ENCODE assay signal across 24 cellular contexts in the genomic region with DNA sequence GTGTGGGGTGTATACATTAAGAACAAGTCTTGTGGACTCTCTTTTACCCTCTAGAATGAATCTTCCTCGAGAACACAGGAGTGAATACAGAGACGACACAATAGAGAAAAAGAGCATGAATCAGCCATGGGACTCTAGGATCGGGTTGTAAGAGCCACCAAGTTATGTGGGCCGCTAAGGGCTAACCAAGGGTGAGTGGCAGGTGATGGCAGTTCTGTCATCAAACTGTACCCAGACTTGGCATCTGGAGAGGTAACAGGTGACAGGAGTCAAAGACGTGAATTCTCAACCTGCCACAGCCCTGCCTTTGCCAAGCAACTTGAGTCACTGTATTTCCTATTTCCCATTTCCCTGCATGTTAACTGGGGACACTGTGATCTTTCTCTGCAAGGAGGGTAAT. TPM values are rescaled to one million over a fixed set of nuclear protein-coding genes. Genes with fewer than 3 reads are reported as not detected.
DNase-seq lines count a peak whose midpoint lies in the region; ATAC-seq and TF ChIP-seq lines count a peak whose summit lies in the region.
"Had no signal": no experiment of that assay in that cellular context is flagged by ENCODE, and none has a peak within 500 bp of the region (broad histone marks: within the 10 kb centered on the region; RNA-seq: fewer than 3 reads in every experiment).

No MANE protein-coding gene starts in this region.

- H3K36me3 Mint-ChIP-seq in natural killer cell: no peaks in the 10 kb centered on the region
- H3K36me3 Mint-ChIP-seq in natural killer cell treated with Interleukin-12 subunit alpha and Interleukin-12 subunit beta and Interleukin-15 and Interleukin-18, amount 100 ng/mL, for 72 hours: no peaks in the 10 kb centered on the region
- no peaks in the 10 kb centered on the region for H3K36me3 Mint-ChIP-seq in dendritic cell treated with granulocyte-macrophage colony-stimulating factor and Interleukin-4, amounts not matched to agents 40 ng/mL and 50 ng/mL, for 4 days (ENCODE audit: low read depth)
- peaks cover 2 to 9% of the 10 kb centered on the region in 2 donors for H3K36me3 Mint-ChIP-seq in stimulated activated naive B cell treated with anti-CD40 and anti-IgM and Interleukin-4, amounts not matched to agents 10 μg/mL and 1 μg/mL and 100 μg/mL, for 72 hours

- ATAC-seq in natural killer cell (no peak), HG03108 (IDR thresholded peaks at IDR 0.05; ENCODE audit: unreplicated experiment) (no peak)
- no peak for ATAC-seq in natural killer cell treated with Interleukin-12 subunit alpha and Interleukin-12 subunit beta and Interleukin-15 and Interleukin-18, amount 100 ng/mL, for 72 hours
- no peak for ATAC-seq in stimulated activated naive B cell treated with anti-CD40 and anti-IgM and Interleukin-4, amounts not matched to agents 10 μg/mL and 1 μg/mL and 100 μg/mL, for 72 hours (replicated peaks)
- ATAC-seq: SK-N-SH treated with all-trans-retinoic acid at 6 μM for 48 hours had no signal

- H3K27me3 ChIP-seq in tibial artery: no peaks in the 10 kb centered on the region

- no peaks in the 10 kb centered on the region for H3K4me1 ChIP-seq in tibial artery
- H3K4me1 ChIP-seq: Caco-2 had no signal

- H3K36me3 ChIP-seq in tibial artery: no peaks in the 10 kb centered on the region

- H3K4me3 Mint-ChIP-seq in natural killer cell: peak overlapping the region; percentile 72
- no peak overlapping the region for H3K4me3 Mint-ChIP-seq in natural killer cell treated with Interleukin-12 subunit alpha and Interleukin-12 subunit beta and Interleukin-15 and Interleukin-18, amount 100 ng/mL, for 72 hours
- H3K4me3 Mint-ChIP-seq in dendritic cell treated with granulocyte-macrophage colony-stimulating factor and Interleukin-4, amounts not matched to agents 40 ng/mL and 50 ng/mL, for 4 days: no peak overlapping the region
- H3K4me3 Mint-ChIP-seq in stimulated activated naive B cell treated with anti-CD40 and anti-IgM and Interleukin-4, amounts not matched to agents 10 μg/mL and 1 μg/mL and 100 μg/mL, for 72 hours: no peak overlapping the region

- no peaks in the 10 kb centered on the region for H3K9me3 Mint-ChIP-seq in natural killer cell
- peaks cover 4% of the 10 kb centered on the region for H3K9me3 Mint-ChIP-seq in natural killer cell treated with Interleukin-12 subunit alpha and Interleukin-12 subunit beta and Interleukin-15 and Interleukin-18, amount 100 ng/mL, for 72 hours
- H3K9me3 Mint-ChIP-seq in dendritic cell treated with granulocyte-macrophage colony-stimulating factor and Interleukin-4, amounts not matched to agents 40 ng/mL and 50 ng/mL, for 4 days: no peaks in the 10 kb centered on the region
- H3K9me3 Mint-ChIP-seq in stimulated activated naive B cell treated with anti-CD40 and anti-IgM and Interleukin-4, amounts not matched to agents 10 μg/mL and 1 μg/mL and 100 μg/mL, for 72 hours: peaks cover 4 to 14% of the 10 kb centered on the region in 2 donors

- no peak overlapping the region for H3K27ac ChIP-seq in tibial artery

- H3K9me3 ChIP-seq in tibial artery: no peaks in the 10 kb centered on the region

- no peaks in the 10 kb centered on the region for H3K27me3 Mint-ChIP-seq in natural killer cell (ENCODE audit: low read depth in 2 of 2)
- peaks cover 0 to 4% of the 10 kb centered on the region in 2 donors for H3K27me3 Mint-ChIP-seq in natural killer cell treated with Interleukin-12 subunit alpha and Interleukin-12 subunit beta and Interleukin-15 and Interleukin-18, amount 100 ng/mL, for 72 hours
- H3K27me3 Mint-ChIP-seq in dendritic cell treated with granulocyte-macrophage colony-stimulating factor and Interleukin-4, amounts not matched to agents 40 ng/mL and 50 ng/mL, for 4 days: peaks cover 3% of the 10 kb centered on the region
- H3K27me3 Mint-ChIP-seq in stimulated activated naive B cell treated with anti-CD40 and anti-IgM and Interleukin-4, amounts not matched to agents 10 μg/mL and 1 μg/mL and 100 μg/mL, for 72 hours: no peaks in the 10 kb centered on the region

- H3K4me3 ChIP-seq in tibial artery: no peak overlapping the region
- H3K4me3 ChIP-seq: lung had no signal

- H3K4me1 Mint-ChIP-seq in natural killer cell: peaks cover 44 to 51% of the 10 kb centered on the region in 2 donors
- H3K4me1 Mint-ChIP-seq in natural killer cell treated with Interleukin-12 subunit alpha and Interleukin-12 subunit beta and Interleukin-15 and Interleukin-18, amount 100 ng/mL, for 72 hours (ENCODE audit: low read depth in 2 of 2): peaks cover 25 to 37% of the 10 kb centered on the region in 2 donors
- peaks cover 28% of the 10 kb centered on the region for H3K4me1 Mint-ChIP-seq in dendritic cell treated with granulocyte-macrophage colony-stimulating factor and Interleukin-4, amounts not matched to agents 40 ng/mL and 50 ng/mL, for 4 days (ENCODE audit: low read depth)
- H3K4me1 Mint-ChIP-seq in stimulated activated naive B cell treated with anti-CD40 and anti-IgM and Interleukin-4, amounts not matched to agents 10 μg/mL and 1 μg/mL and 100 μg/mL, for 72 hours: peaks cover 39 to 55% of the 10 kb centered on the region in 2 donors

- TF ChIP-seq CTCF in natural killer cell (IDR thresholded peaks at IDR 0.05): no peak
- TF ChIP-seq CTCF in tibial artery (IDR thresholded peaks at IDR 0.05): no peak

- DNase-seq in NCI-H2171 (lab: John Stamatoyannopoulos, UW): peak; percentile 3
- no peak for DNase-seq in NCI-H2171 treated with DMSO at 0.1 percent for 48 hours (lab: John Stamatoyannopoulos, UW)
- no peak for DNase-seq in natural killer cell
- no peak for DNase-seq in natural killer cell treated with Interleukin-12 subunit alpha and Interleukin-12 subunit beta and Interleukin-15 and Interleukin-18, amount 100 ng/mL, for 72 hours (ENCODE audit: low spot score)
- no peak for DNase-seq in stimulated activated naive B cell treated with anti-CD40 and anti-IgM and Interleukin-4, amounts not matched to agents 10 μg/mL and 1 μg/mL and 100 μg/mL, for 72 hours
- no peak for DNase-seq in tibial artery
- DNase-seq: 8988T; activated CD4-positive, CD25-positive, alpha-beta regulatory T cell; activated effector memory CD4-positive, alpha-beta T cell treated with anti-CD3 and anti-CD28 coated beads, Interleukin-2, amount 50 U/mL, for 16 hours; Caco-2; caudate nucleus; DND-41; GOT3; kidney glomerular epithelial cell; NCI-H1105 treated with DMSO at 0.1 percent for 48 hours; NCI-H2029; NCI-H446; NCI-H82; occipital lobe; stimulated activated CD8-positive, alpha-beta memory T cell treated with anti-CD3 and anti-CD28 coated beads, Interleukin-4, amount 100 ng/mL, for 48 hours had no signal

- intact Hi-C loops in natural killer cell (cut with micrococcal nuclease) (no loop called here), tibial artery (cut with DNase I; ENCODE audit: low total_unique reads) (no loop called here)
- intact Hi-C loops in dendritic cell treated with granulocyte-macrophage colony-stimulating factor and Interleukin-4, amounts not matched to agents 40 ng/mL and 50 ng/mL, for 4 days (cut with micrococcal nuclease): loop anchor here (5.0 kb wide), 1 partner anchor 559 kb away; a partner anchor contains a TSS

- H3K27ac Mint-ChIP-seq in natural killer cell: peak overlapping the region; percentile 82 to 97
- peak overlapping the region in 1 of 2 donors; percentile 79 for H3K27ac Mint-ChIP-seq in natural killer cell treated with Interleukin-12 subunit alpha and Interleukin-12 subunit beta and Interleukin-15 and Interleukin-18, amount 100 ng/mL, for 72 hours
- peak overlapping the region; percentile 12 for H3K27ac Mint-ChIP-seq in dendritic cell treated with granulocyte-macrophage colony-stimulating factor and Interleukin-4, amounts not matched to agents 40 ng/mL and 50 ng/mL, for 4 days
- H3K27ac Mint-ChIP-seq in stimulated activated naive B cell treated with anti-CD40 and anti-IgM and Interleukin-4, amounts not matched to agents 10 μg/mL and 1 μg/mL and 100 μg/mL, for 72 hours: peak overlapping the region; percentile 88

RNA-seq across cellular contexts. Expression of a gene that starts 11.2 kb away (rescaled TPM):
- total RNA-seq in natural killer cell: 10 to 100 TPM in 1 of 3 donors, 1 to 10 TPM in 2; 3.5 to 14.6 (median 8.4) TPM
- 1 to 10 TPM; 1.2 to 2.6 TPM for total RNA-seq in natural killer cell treated with Interleukin-12 subunit alpha and Interleukin-12 subunit beta and Interleukin-15 and Interleukin-18, amount 100 ng/mL, for 72 hours
